Comparison of ENCODE assay signal across 1 cellular context in genomic region chr9:124818431-124819281, GRCh38.
TF ChIP-seq lines count a peak whose summit lies in the region.

No MANE protein-coding gene starts in this region.

TF ChIP-seq in GM12878, 131 proteins besides CTCF, POLR2A, EP300 and RAD21:
- no peak for TF ChIP-seq NKRF (conservative IDR thresholded peaks at IDR 0.05)
- TF ChIP-seq RELB (IDR thresholded peaks at IDR 0.05; ENCODE audit: low read depth) = no peak
- TF ChIP-seq NFIC (IDR thresholded peaks at IDR 0.05; ENCODE audit: low read depth, low read length) = peak; percentile 14; the same call in 1 of the 2 replicates
- TF ChIP-seq EZH2 (IDR thresholded peaks at IDR 0.05; ENCODE audit: borderline replicate concordance, control insufficient read depth, low read depth, low read length) = no peak
- no peak for TF ChIP-seq BCL3 (IDR thresholded peaks at IDR 0.05; ENCODE audit: borderline replicate concordance, insufficient read depth, low read depth, low read length, poor library complexity, severe bottlenecking)
- TF ChIP-seq PBX3 (IDR thresholded peaks at IDR 0.05; ENCODE audit: insufficient replicate concordance, low read depth, low read length) = no peak
- 0 out of 2 replicates have a peak, but pooled peaks have one; percentile 7 for TF ChIP-seq MTA2 (IDR thresholded peaks at IDR 0.05; ENCODE audit: low read depth)
- no peak for TF ChIP-seq PRDM15 (CRISPR knock-in tag; IDR thresholded peaks at IDR 0.05)
- 0 out of 2 replicates have a peak, but pooled peaks have one; percentile 36 for TF ChIP-seq MAX (IDR thresholded peaks at IDR 0.05; ENCODE audit: low read depth, low read length)
- TF ChIP-seq RUNX3 (IDR thresholded peaks at IDR 0.05; ENCODE audit: low read length) = peak; percentile 24; the same call in 1 of the 2 replicates
- TF ChIP-seq KDM1A (IDR thresholded peaks at IDR 0.05; ENCODE audit: borderline replicate concordance) = no peak
- TF ChIP-seq MYB (IDR thresholded peaks at IDR 0.05; ENCODE audit: borderline replicate concordance, low read depth, low read length) = no peak
- TF ChIP-seq LARP7 (IDR thresholded peaks at IDR 0.05) = no peak; the same call in 1 of the 2 replicates
- TF ChIP-seq MLLT1 (IDR thresholded peaks at IDR 0.05) = peak; percentile 74; the same call in 1 of the 2 replicates
- TF ChIP-seq BHLHE40 (IDR thresholded peaks at IDR 0.05; ENCODE audit: borderline replicate concordance in 1 of 2, low read depth in 2 of 2, low read length in 1 of 2) = peak in 1 of 2 experiments; percentile 47; a peak in 2 of 4 replicates
- no peak for TF ChIP-seq KAT2A (conservative IDR thresholded peaks at IDR 0.05; ENCODE audit: control insufficient read depth, low read depth, low read length)
- peak; percentile 41; the same call in 1 of the 2 replicates for TF ChIP-seq CREM (IDR thresholded peaks at IDR 0.05; ENCODE audit: low read depth)
- TF ChIP-seq IKZF1 (conservative IDR thresholded peaks at IDR 0.05) = 0 out of 2 replicates have a peak, but pooled peaks have one; percentile 28
- no peak for TF ChIP-seq CHD4 (IDR thresholded peaks at IDR 0.05)
- TF ChIP-seq TCF12 (IDR thresholded peaks at IDR 0.05; ENCODE audit: low read depth, low read length) = peak; percentile 63
- no peak for TF ChIP-seq HCFC1 (IDR thresholded peaks at IDR 0.05; ENCODE audit: low read length)
